ENCODE assay signal across 1 cellular context in the genomic region with DNA sequence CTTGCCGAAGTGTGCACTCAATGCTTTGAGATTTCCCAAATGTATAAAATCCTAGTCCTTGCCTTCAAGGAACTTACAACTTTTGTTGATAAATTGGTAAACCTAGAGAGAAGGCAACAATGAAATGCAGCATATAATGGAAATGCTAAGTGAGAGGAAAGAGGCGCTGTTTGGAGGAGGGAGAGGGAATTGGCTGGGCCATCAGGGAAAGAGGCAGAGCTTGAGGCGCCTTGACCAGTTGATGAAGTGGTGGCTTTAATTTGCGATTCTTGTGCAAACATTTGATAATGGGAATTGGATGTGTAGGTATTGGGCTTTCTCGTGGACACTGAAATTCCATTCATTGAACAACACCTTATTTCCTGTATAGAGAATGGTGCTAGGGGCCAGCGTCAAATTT.
TF ChIP-seq lines count a peak whose summit lies in the region.

No MANE protein-coding gene starts in this region.

TF ChIP-seq in GM23338, 12 proteins besides CTCF, POLR2A, EP300 and RAD21 (continued from another document):
- TF ChIP-seq, protein P1, sequence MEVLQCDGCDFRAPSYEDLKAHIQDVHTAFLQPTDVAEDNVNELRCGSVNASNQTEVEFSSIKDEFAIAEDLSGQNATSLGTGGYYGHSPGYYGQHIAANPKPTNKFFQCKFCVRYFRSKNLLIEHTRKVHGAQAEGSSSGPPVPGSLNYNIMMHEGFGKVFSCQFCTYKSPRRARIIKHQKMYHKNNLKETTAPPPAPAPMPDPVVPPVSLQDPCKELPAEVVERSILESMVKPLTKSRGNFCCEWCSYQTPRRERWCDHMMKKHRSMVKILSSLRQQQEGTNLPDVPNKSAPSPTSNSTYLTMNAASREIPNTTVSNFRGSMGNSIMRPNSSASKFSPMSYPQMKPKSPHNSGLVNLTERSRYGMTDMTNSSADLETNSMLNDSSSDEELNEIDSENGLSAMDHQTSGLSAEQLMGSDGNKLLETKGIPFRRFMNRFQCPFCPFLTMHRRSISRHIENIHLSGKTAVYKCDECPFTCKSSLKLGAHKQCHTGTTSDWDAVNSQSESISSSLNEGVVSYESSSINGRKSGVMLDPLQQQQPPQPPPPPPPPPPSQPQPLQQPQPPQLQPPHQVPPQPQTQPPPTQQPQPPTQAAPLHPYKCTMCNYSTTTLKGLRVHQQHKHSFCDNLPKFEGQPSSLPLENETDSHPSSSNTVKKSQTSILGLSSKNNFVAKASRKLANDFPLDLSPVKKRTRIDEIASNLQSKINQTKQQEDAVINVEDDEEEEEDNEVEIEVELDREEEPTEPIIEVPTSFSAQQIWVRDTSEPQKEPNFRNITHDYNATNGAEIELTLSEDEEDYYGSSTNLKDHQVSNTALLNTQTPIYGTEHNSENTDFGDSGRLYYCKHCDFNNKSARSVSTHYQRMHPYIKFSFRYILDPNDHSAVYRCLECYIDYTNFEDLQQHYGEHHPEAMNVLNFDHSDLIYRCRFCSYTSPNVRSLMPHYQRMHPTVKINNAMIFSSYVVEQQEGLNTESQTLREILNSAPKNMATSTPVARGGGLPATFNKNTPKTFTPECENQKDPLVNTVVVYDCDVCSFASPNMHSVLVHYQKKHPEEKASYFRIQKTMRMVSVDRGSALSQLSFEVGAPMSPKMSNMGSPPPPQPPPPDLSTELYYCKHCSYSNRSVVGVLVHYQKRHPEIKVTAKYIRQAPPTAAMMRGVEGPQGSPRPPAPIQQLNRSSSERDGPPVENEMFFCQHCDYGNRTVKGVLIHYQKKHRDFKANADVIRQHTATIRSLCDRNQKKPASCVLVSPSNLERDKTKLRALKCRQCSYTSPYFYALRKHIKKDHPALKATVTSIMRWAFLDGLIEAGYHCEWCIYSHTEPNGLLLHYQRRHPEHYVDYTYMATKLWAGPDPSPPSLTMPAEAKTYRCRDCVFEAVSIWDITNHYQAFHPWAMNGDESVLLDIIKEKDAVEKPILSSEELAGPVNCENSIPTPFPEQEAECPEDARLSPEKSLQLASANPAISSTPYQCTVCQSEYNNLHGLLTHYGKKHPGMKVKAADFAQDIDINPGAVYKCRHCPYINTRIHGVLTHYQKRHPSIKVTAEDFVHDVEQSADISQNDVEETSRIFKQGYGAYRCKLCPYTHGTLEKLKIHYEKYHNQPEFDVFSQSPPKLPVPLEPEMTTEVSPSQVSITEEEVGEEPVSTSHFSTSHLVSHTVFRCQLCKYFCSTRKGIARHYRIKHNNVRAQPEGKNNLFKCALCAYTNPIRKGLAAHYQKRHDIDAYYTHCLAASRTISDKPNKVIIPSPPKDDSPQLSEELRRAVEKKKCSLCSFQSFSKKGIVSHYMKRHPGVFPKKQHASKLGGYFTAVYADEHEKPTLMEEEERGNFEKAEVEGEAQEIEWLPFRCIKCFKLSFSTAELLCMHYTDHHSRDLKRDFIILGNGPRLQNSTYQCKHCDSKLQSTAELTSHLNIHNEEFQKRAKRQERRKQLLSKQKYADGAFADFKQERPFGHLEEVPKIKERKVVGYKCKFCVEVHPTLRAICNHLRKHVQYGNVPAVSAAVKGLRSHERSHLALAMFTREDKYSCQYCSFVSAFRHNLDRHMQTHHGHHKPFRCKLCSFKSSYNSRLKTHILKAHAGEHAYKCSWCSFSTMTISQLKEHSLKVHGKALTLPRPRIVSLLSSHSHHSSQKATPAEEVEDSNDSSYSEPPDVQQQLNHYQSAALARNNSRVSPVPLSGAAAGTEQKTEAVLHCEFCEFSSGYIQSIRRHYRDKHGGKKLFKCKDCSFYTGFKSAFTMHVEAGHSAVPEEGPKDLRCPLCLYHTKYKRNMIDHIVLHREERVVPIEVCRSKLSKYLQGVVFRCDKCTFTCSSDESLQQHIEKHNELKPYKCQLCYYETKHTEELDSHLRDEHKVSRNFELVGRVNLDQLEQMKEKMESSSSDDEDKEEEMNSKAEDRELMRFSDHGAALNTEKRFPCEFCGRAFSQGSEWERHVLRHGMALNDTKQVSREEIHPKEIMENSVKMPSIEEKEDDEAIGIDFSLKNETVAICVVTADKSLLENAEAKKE (CRISPR knock-in tag; IDR thresholded peaks at IDR 0.05) = no peak
- TF ChIP-seq JUNB (IDR thresholded peaks at IDR 0.05; ENCODE audit: unreplicated experiment) (no peak), STAT1 (IDR thresholded peaks at IDR 0.05; ENCODE audit: unreplicated experiment) (no peak), ZNF331 (CRISPR knock-in tag; IDR thresholded peaks at IDR 0.05; ENCODE audit: low read depth) (no peak)
- TF ChIP-seq, protein P2, sequence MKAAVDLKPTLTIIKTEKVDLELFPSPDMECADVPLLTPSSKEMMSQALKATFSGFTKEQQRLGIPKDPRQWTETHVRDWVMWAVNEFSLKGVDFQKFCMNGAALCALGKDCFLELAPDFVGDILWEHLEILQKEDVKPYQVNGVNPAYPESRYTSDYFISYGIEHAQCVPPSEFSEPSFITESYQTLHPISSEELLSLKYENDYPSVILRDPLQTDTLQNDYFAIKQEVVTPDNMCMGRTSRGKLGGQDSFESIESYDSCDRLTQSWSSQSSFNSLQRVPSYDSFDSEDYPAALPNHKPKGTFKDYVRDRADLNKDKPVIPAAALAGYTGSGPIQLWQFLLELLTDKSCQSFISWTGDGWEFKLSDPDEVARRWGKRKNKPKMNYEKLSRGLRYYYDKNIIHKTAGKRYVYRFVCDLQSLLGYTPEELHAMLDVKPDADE (IDR thresholded peaks at IDR 0.05) = no peak
